ENCODE assay signal across 20 cellular contexts in genomic region chrY:7557675-7558074, GRCh38.
DNase-seq lines count a peak whose midpoint lies in the region; ATAC-seq, FAIRE-seq and TF ChIP-seq lines count a peak whose summit lies in the region.
"Had no signal": no experiment of that assay in that cellular context is flagged by ENCODE, and none has a peak within 500 bp of the region (broad histone marks: within the 10 kb centered on the region; RNA-seq: fewer than 3 reads in every experiment).

No MANE protein-coding gene starts in this region.

- no peak overlapping the region for H3K4me2 ChIP-seq in DND-41 (ENCODE audit: insufficient read depth, low read length)

- H3K27ac Mint-ChIP-seq in glutamatergic neuron (ENCODE audit: unreplicated experiment) = no peak overlapping the region
- H3K27ac Mint-ChIP-seq: activated naive CD8-positive, alpha-beta T cell; effector memory CD8-positive, alpha-beta T cell had no signal

- intact Hi-C loops in prostate gland (cut with DNase I) = no loop called here

- H3K9ac ChIP-seq in DND-41 (ENCODE audit: low read depth, low read length) = no peak overlapping the region

- no peak for FAIRE-seq in H54 (lab: Jason Lieb, UNC)

- no peaks in the 10 kb centered on the region for H3K9me3 ChIP-seq in DND-41 (ENCODE audit: insufficient read depth, low read length, severe bottlenecking)
- no peaks in the 10 kb centered on the region for H3K9me3 ChIP-seq in prostate gland
- H3K9me3 ChIP-seq: gastrocnemius medialis had no signal

- H3K4me3 Mint-ChIP-seq in glutamatergic neuron (ENCODE audit: unreplicated experiment) = no peak overlapping the region
- H3K4me3 Mint-ChIP-seq: activated naive CD8-positive, alpha-beta T cell; effector memory CD8-positive, alpha-beta T cell had no signal

- TF ChIP-seq POLR2A in H54 (IDR thresholded peaks at IDR 0.05; ENCODE audit: low read depth, low read length) (no peak), prostate gland (IDR thresholded peaks at IDR 0.05) (no peak)

- DNase-seq in DND-41 (no peak), H54 (ENCODE audit: insufficient read length, low spot score) (peak; percentile 0), RPMI8226 (peak; percentile 11), glutamatergic neuron (peak; percentile 18), mucosa of gallbladder (ENCODE audit: low spot score) (no peak), prostate gland (ENCODE audit: low spot score) (no peak)
- no peak for DNase-seq in activated CD4-positive, CD25-positive, alpha-beta regulatory T cell treated with anti-CD3 and anti-CD28 coated beads, Interleukin-2, amount 50 U/mL, for 72 hours
- DNase-seq: activated T-cell treated with anti-CD3 and anti-CD28 coated beads for 4 hours; AML-193; caudate nucleus; effector memory CD8-positive, alpha-beta T cell; gastrocnemius medialis; Kasumi-1; NCI-H2029; trophoblast cell had no signal

- TF ChIP-seq CTCF in DND-41 (IDR thresholded peaks at IDR 0.05; ENCODE audit: borderline replicate concordance, extremely low read depth, low read length, poor library complexity, severe bottlenecking) (peak; percentile 45), glutamatergic neuron (IDR thresholded peaks at IDR 0.05; ENCODE audit: partially characterized antibody, unreplicated experiment) (peak; percentile 35), prostate gland (IDR thresholded peaks at IDR 0.05) (no peak)

- H3K9me3 Mint-ChIP-seq in glutamatergic neuron (ENCODE audit: unreplicated experiment) = no peaks in the 10 kb centered on the region

- H3K4me1 ChIP-seq in DND-41 (ENCODE audit: insufficient read depth, low read length) (peaks cover 13% of the 10 kb centered on the region), prostate gland (replicated peaks) (no peaks in the 10 kb centered on the region)
- H3K4me1 ChIP-seq: gastrocnemius medialis had no signal

- 80% methylated on average over 1 of the region's 7 CpGs for WGBS in prostate gland

- no peak overlapping the region for H3K4me3 ChIP-seq in DND-41 (ENCODE audit: low read depth in 1 of 2, low read length in 2 of 2)
- no peak overlapping the region for H3K4me3 ChIP-seq in prostate gland
- H3K4me3 ChIP-seq: gastrocnemius medialis had no signal

- peaks cover 8% of the 10 kb centered on the region for H3K27me3 Mint-ChIP-seq in glutamatergic neuron (ENCODE audit: unreplicated experiment)
- H3K27me3 Mint-ChIP-seq: activated naive CD8-positive, alpha-beta T cell had no signal

- H3K27me3 ChIP-seq in DND-41 (ENCODE audit: insufficient read depth, low read length, poor library complexity) (no peaks in the 10 kb centered on the region), prostate gland (replicated peaks; ENCODE audit: insufficient read depth) (no peaks in the 10 kb centered on the region)
- H3K27me3 ChIP-seq: gastrocnemius medialis had no signal

- ATAC-seq in DND-41 (ENCODE audit: insufficient read depth, low read depth) (no peak), HG02870 (IDR thresholded peaks at IDR 0.05; ENCODE audit: unreplicated experiment) (no peak)
- ATAC-seq: effector memory CD8-positive, alpha-beta T cell; gastrocnemius medialis; Right ventricle myocardium inferior; sciatic nerve had no signal

- H3K4me1 Mint-ChIP-seq in glutamatergic neuron (ENCODE audit: low read depth, unreplicated experiment) = no peaks in the 10 kb centered on the region

- no peak overlapping the region for H2AFZ ChIP-seq in DND-41 (ENCODE audit: low read depth, low read length)

- H3K79me2 ChIP-seq in DND-41 (ENCODE audit: insufficient read depth, low read length) = no peaks in the 10 kb centered on the region

- H3K36me3 Mint-ChIP-seq in glutamatergic neuron (ENCODE audit: unreplicated experiment) = no peaks in the 10 kb centered on the region
- H3K36me3 Mint-ChIP-seq: activated naive CD8-positive, alpha-beta T cell had no signal

- H3K36me3 ChIP-seq in DND-41 (ENCODE audit: insufficient read depth, low read length) (no peaks in the 10 kb centered on the region), prostate gland (no peaks in the 10 kb centered on the region)
- H3K36me3 ChIP-seq: gastrocnemius medialis had no signal

- H4K20me1 ChIP-seq in DND-41 (ENCODE audit: insufficient read depth, low read length) = no peaks in the 10 kb centered on the region

- no peak overlapping the region for H3K27ac ChIP-seq in DND-41 (ENCODE audit: low read length)
- H3K27ac ChIP-seq in prostate gland = no peak overlapping the region
- H3K27ac ChIP-seq: gastrocnemius medialis, HL-60 had no signal

Comparison
In these comparisons a context has a peak if more than half of its experiments do, and no peak if none do; other contexts are left out.
1. DNase-seq: peak in H54 (single experiment), RPMI8226 (single experiment) and glutamatergic neuron (single experiment); none in DND-41 (single experiment), mucosa of gallbladder (single experiment), activated CD4-positive, CD25-positive, alpha-beta regulatory T cell treated with anti-CD3 and anti-CD28 coated beads, Interleukin-2, amount 50 U/mL, for 72 hours (single experiment) and prostate gland (single experiment).
2. CTCF ChIP-seq: peak in DND-41 (single experiment) and glutamatergic neuron (single experiment); none in prostate gland (0 of 4).